Comparison of ENCODE assay signal across 8 cellular contexts in the genomic region with DNA sequence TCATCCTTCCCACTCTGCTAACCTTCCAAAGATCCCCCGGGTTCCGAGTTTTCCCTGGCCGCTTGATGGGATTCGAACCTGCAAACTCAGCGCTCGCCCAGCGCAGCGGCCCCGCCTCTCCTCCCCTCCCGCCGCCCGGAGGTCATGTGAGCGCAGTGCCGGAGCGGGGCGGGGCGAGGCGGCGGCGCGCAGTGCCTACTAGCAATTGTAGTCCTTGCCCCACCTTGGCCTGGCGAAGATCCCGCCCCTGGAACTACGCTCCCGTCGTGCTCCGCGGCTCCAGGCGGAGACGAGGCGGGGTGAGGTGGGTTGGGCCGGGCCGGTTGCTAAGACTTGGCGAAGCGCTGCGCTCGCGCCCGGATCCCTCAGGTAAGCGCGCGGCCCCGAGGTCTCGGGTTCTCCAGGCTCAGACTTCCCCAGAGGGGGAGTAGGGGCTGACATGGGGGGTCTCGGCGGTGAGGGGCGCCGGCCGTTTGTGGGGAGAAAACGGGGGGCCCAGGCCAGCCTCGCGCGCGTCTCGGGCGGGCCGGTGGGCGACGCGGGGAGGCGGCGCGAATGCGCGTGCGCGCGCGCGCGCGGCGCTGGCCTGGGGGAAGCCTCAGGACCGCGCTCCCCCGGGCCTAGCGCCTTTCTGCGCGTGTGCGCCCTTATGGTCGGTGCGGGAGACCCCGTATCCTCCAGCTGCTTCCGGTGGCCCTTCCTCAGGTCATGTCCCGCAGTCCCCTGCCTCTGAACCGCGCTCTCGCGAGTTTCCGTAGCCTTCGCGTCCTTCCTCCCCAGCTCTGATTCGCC. TPM values are rescaled to one million over a fixed set of nuclear protein-coding genes. Genes with fewer than 3 reads are reported as not detected.
A peak's percentile ranks its signal among the peaks of the same experiment; 100 is the strongest.
DNase-seq lines count a peak whose midpoint lies in the region; ATAC-seq and TF ChIP-seq lines count a peak whose summit lies in the region.

A gene (plus strand): TSS at position 329 of the 792 bp plus-strand sequence. CDS start 6,649 bp downstream, outside the sequence.
A gene with protein sequence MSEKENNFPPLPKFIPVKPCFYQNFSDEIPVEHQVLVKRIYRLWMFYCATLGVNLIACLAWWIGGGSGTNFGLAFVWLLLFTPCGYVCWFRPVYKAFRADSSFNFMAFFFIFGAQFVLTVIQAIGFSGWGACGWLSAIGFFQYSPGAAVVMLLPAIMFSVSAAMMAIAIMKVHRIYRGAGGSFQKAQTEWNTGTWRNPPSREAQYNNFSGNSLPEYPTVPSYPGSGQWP (plus strand): TSS at position 329 of the 792 bp plus-strand sequence. CDS start 9,621 bp downstream, outside the sequence.

- peaks cover 47% of the 10 kb centered on the region for H3K36me3 Mint-ChIP-seq in dendritic cell treated with granulocyte-macrophage colony-stimulating factor and Interleukin-4, amounts not matched to agents 40 ng/mL and 50 ng/mL, for 4 days (ENCODE audit: low read depth)

- H3K4me1 ChIP-seq in left lung, result peaks cover 13 to 78% of the 10 kb centered on the region in 2 donors

- TF ChIP-seq CTCF in left lung (IDR thresholded peaks at IDR 0.05), result no peak

- H3K4me1 Mint-ChIP-seq in dendritic cell treated with granulocyte-macrophage colony-stimulating factor and Interleukin-4, amounts not matched to agents 40 ng/mL and 50 ng/mL, for 4 days (ENCODE audit: low read depth), result peaks cover 84% of the 10 kb centered on the region

- no peaks in the 10 kb centered on the region for H3K27me3 ChIP-seq in left lung

- H3K27me3 Mint-ChIP-seq in dendritic cell treated with granulocyte-macrophage colony-stimulating factor and Interleukin-4, amounts not matched to agents 40 ng/mL and 50 ng/mL, for 4 days, result no peaks in the 10 kb centered on the region

- H3K27ac Mint-ChIP-seq in dendritic cell treated with granulocyte-macrophage colony-stimulating factor and Interleukin-4, amounts not matched to agents 40 ng/mL and 50 ng/mL, for 4 days, result peak within 1 kb of the TSS; percentile 99

- no peaks in the 10 kb centered on the region for H3K9me3 Mint-ChIP-seq in dendritic cell treated with granulocyte-macrophage colony-stimulating factor and Interleukin-4, amounts not matched to agents 40 ng/mL and 50 ng/mL, for 4 days

- no peaks in the 10 kb centered on the region for H3K9me3 ChIP-seq in left lung

- DNase-seq in C1 segment of cervical spinal cord (lab: John Stamatoyannopoulos, UW) (peak; percentile 85 to 98 (median 96)), NCI-H774 (lab: John Stamatoyannopoulos, UW) (peak; percentile 98), left lung (peak; percentile 100)
- peak; percentile 91 to 97 for DNase-seq in activated CD4-positive, alpha-beta T cell treated with anti-CD3 and anti-CD28 coated beads, Interleukin-2, amount 50 U/mL, for 24 hours (ENCODE audit: low read depth in 1 of 2, low spot score in 1 of 2)
- peak; percentile 98 for DNase-seq in stimulated activated CD4-positive, alpha-beta T cell treated with anti-CD3 and anti-CD28 coated beads, Interleukin-2, amount 100 ng/mL, for 4 hours (ENCODE audit: low read depth)

- H3K27ac ChIP-seq in left lung, result peak within 1 kb of the TSS; percentile 84 to 92

- intact Hi-C loops in dendritic cell treated with granulocyte-macrophage colony-stimulating factor and Interleukin-4, amounts not matched to agents 40 ng/mL and 50 ng/mL, for 4 days (cut with micrococcal nuclease), result no loop called here
- intact Hi-C loops in left lung (cut with DNase I), result no loop called here

- H3K4me3 Mint-ChIP-seq in dendritic cell treated with granulocyte-macrophage colony-stimulating factor and Interleukin-4, amounts not matched to agents 40 ng/mL and 50 ng/mL, for 4 days, result peak within 1 kb of the TSS; percentile 93

- ATAC-seq in GM19395 (IDR thresholded peaks at IDR 0.05; ENCODE audit: unreplicated experiment), result peak; percentile 72
- ATAC-seq in HG03565 (IDR thresholded peaks at IDR 0.05; ENCODE audit: unreplicated experiment), result peak; percentile 63
- ATAC-seq in left lung, result peak; percentile 94

- peak within 1 kb of the TSS; percentile 48 to 64 for H3K4me3 ChIP-seq in left lung

- peaks cover 0 to 9% of the 10 kb centered on the region in 2 donors for H3K36me3 ChIP-seq in left lung

RNA-seq across cellular contexts. Expression of the first gene that starts in this region (rescaled TPM):
- total RNA-seq in left lung, result 1 to 10 TPM; 7.2 to 9.4 TPM

RNA-seq across cellular contexts. Expression of the second gene that starts in this region (rescaled TPM):
- total RNA-seq in left lung, result 10 to 100 TPM; 75.4 to 86.6 TPM

Comparison
In these comparisons a context has a peak if more than half of its experiments do, and no peak if none do; other contexts are left out.
1. Peak in every context shown above with its lines: DNase-seq, ATAC-seq, H3K4me3 ChIP-seq and H3K27ac ChIP-seq.